Comparison of ENCODE assay signal across 11 cellular contexts in the genomic region with DNA sequence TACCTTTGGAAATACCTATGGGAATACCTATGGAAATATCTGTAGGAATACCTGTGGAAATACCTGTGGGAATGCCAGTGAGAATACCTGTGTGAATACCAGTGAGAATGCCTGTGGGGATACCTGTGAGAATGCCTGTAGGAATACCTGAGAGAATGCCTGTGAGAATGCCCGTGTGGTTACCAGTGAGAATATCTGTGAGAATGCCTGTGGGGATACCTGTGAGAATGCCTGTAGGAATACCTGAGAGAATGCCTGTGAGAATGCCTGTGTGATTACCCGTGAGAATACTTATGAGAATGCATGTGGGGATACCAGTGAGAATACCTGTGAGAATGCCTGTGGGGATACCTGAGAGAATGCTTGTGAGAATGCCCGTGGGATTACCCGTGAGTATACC. TPM values are rescaled to one million over a fixed set of nuclear protein-coding genes. Genes with fewer than 3 reads are reported as not detected.
"Had no signal": no experiment of that assay in that cellular context is flagged by ENCODE, and none has a peak within 500 bp of the region (broad histone marks: within the 10 kb centered on the region; RNA-seq: fewer than 3 reads in every experiment).

No MANE protein-coding gene starts in this region.

RNA-seq across cellular contexts. Expression of a gene that starts 15.9 kb away (rescaled TPM):
- total RNA-seq: activated CD4-positive, alpha-beta memory T cell treated with anti-CD3 and anti-CD28 coated beads, Interleukin-2, amount 10 ng/mL, durations not matched to agents 7 days and 5 days; activated CD4-positive, alpha-beta T cell treated with anti-CD3 and anti-CD28 coated beads for 36 hours; activated CD4-positive, alpha-beta T cell treated with anti-CD3 and anti-CD28 coated beads, Interleukin-2, amount 10 ng/mL, durations not matched to agents 7 days and 5 days; activated CD8-positive, alpha-beta memory T cell treated with anti-CD3 and anti-CD28 coated beads, Interleukin-2, amount 10 ng/mL, durations not matched to agents 7 days and 5 days; activated CD8-positive, alpha-beta T cell treated with anti-CD3 and anti-CD28 coated beads, Interleukin-2, amount 10 ng/mL, durations not matched to agents 7 days and 5 days; activated naive CD8-positive, alpha-beta T cell treated with anti-CD3 and anti-CD28 coated beads, Interleukin-2, amount 10 ng/mL, durations not matched to agents 7 days and 5 days; activated T-helper 2 cell treated with anti-CD3 and anti-CD28 coated beads, Interferon-gamma antibody, Interleukin-2, Interleukin-4, amounts not matched to agents 10 μg/mL and 5 μg/mL and 100 μg/mL, durations not matched to agents 14 hours and 24 hours and 36 hours; ascending aorta; bronchial epithelial cell; cardiac muscle cell; chondrocyte had no signal
- polyA plus RNA-seq: cardiac muscle cell had no signal
